In genomic region chr7:148770004-148770403, GRCh38 we compare ENCODE assay signal across 28 cellular contexts.
"Had no signal": no experiment of that assay in that cellular context is flagged by ENCODE, and none has a peak within 500 bp of the region (broad histone marks: within the 10 kb centered on the region; RNA-seq: fewer than 3 reads in every experiment).

No MANE protein-coding gene starts in this region.

- H3K27ac Mint-ChIP-seq: activated CD4-positive, alpha-beta memory T cell treated with anti-CD3 and anti-CD28 coated beads, Interleukin-2, amount 10 ng/mL, durations not matched to agents 7 days and 5 days; activated CD4-positive, alpha-beta T cell treated with anti-CD3 and anti-CD28 coated beads, Interleukin-2, amount 10 ng/mL, durations not matched to agents 7 days and 5 days; activated naive CD4-positive, alpha-beta T cell treated with anti-CD3 and anti-CD28 coated beads, Interleukin-2, amount 10 ng/mL, durations not matched to agents 7 days and 5 days; brain; T-helper 1 cell treated with Interleukin-12 subunit alpha and Interleukin-12 subunit beta and Interleukin-4 antibody, amounts not matched to agents 30 μg/mL and 1 μg/mL, for 36 hours; T-helper 2 cell treated with Interferon-gamma antibody and Interleukin-4, amounts not matched to agents 5 μg/mL and 100 μg/mL, for 36 hours had no signal

- H3K4me1 ChIP-seq: ascending aorta, breast epithelium, colonic mucosa, esophagus squamous epithelium, gastroesophageal sphincter had no signal

- H3K27me3 ChIP-seq: ascending aorta, breast epithelium, cardiac muscle cell, colonic mucosa, esophagus squamous epithelium, gastroesophageal sphincter, heart right ventricle, hepatocyte had no signal

- H3K9me3 ChIP-seq: ascending aorta, breast epithelium, colonic mucosa, esophagus squamous epithelium, gastroesophageal sphincter, heart right ventricle had no signal

- H3K4me3 Mint-ChIP-seq: activated CD4-positive, alpha-beta memory T cell treated with anti-CD3 and anti-CD28 coated beads, Interleukin-2, amount 10 ng/mL, durations not matched to agents 7 days and 5 days; activated CD4-positive, alpha-beta T cell treated with anti-CD3 and anti-CD28 coated beads, Interleukin-2, amount 10 ng/mL, durations not matched to agents 7 days and 5 days; activated naive CD4-positive, alpha-beta T cell treated with anti-CD3 and anti-CD28 coated beads, Interleukin-2, amount 10 ng/mL, durations not matched to agents 7 days and 5 days; activated naive CD8-positive, alpha-beta T cell treated with anti-CD3 and anti-CD28 coated beads, Interleukin-2, amount 10 ng/mL, durations not matched to agents 7 days and 5 days; activated T-cell treated with anti-CD3 and anti-CD28 coated beads, Interleukin-2, amount 50 U/mL, for 72 hours; brain; T-helper 1 cell treated with Interleukin-12 subunit alpha and Interleukin-12 subunit beta and Interleukin-4 antibody, amounts not matched to agents 30 μg/mL and 1 μg/mL, for 36 hours; T-helper 2 cell treated with Interferon-gamma antibody and Interleukin-4, amounts not matched to agents 5 μg/mL and 100 μg/mL, for 36 hours had no signal

- ATAC-seq: activated naive CD4-positive, alpha-beta T cell treated with anti-CD3 and anti-CD28 coated beads, Interleukin-2, amount 50 U/mL, for 72 hours; activated T-cell treated with anti-CD3 and anti-CD28 coated beads, Interleukin-2, amount 50 U/mL, for 72 hours; gastroesophageal sphincter; heart right ventricle had no signal

- H3K9me3 Mint-ChIP-seq: activated CD4-positive, alpha-beta memory T cell treated with anti-CD3 and anti-CD28 coated beads, Interleukin-2, amount 10 ng/mL, durations not matched to agents 7 days and 5 days; activated CD4-positive, alpha-beta T cell treated with anti-CD3 and anti-CD28 coated beads, Interleukin-2, amount 10 ng/mL, durations not matched to agents 7 days and 5 days; activated naive CD4-positive, alpha-beta T cell treated with anti-CD3 and anti-CD28 coated beads, Interleukin-2, amount 10 ng/mL, durations not matched to agents 7 days and 5 days; activated naive CD4-positive, alpha-beta T cell treated with anti-CD3 and anti-CD28 coated beads, Interleukin-2, amount 50 U/mL, for 72 hours; activated naive CD8-positive, alpha-beta T cell treated with anti-CD3 and anti-CD28 coated beads, Interleukin-2, amount 10 ng/mL, durations not matched to agents 7 days and 5 days; activated T-cell treated with anti-CD3 and anti-CD28 coated beads, Interleukin-2, amount 50 U/mL, for 72 hours; brain; T-helper 1 cell treated with Interleukin-12 subunit alpha and Interleukin-12 subunit beta and Interleukin-4 antibody, amounts not matched to agents 30 μg/mL and 1 μg/mL, for 36 hours; T-helper 2 cell treated with Interferon-gamma antibody and Interleukin-4, amounts not matched to agents 5 μg/mL and 100 μg/mL, for 36 hours had no signal

- DNase-seq: activated CD4-positive, alpha-beta memory T cell treated with anti-CD3 and anti-CD28 coated beads, Interleukin-2, amount 10 ng/mL, durations not matched to agents 7 days and 5 days; activated CD4-positive, alpha-beta T cell treated with anti-CD3 and anti-CD28 coated beads for 1 hour; activated CD4-positive, alpha-beta T cell treated with anti-CD3 and anti-CD28 coated beads for 4 hours; activated CD4-positive, alpha-beta T cell treated with anti-CD3 and anti-CD28 coated beads, Interleukin-2, amount 10 ng/mL, durations not matched to agents 7 days and 5 days; activated CD4-positive, alpha-beta T cell treated with anti-CD3 and anti-CD28 coated beads, Interleukin-2, amount 50 U/mL, for 4 hours; activated gamma-delta T cell; activated naive CD4-positive, alpha-beta T cell; activated naive CD4-positive, alpha-beta T cell treated with anti-CD3 and anti-CD28 coated beads, Interleukin-2, amount 10 ng/mL, durations not matched to agents 7 days and 5 days; activated naive CD8-positive, alpha-beta T cell treated with anti-CD3 and anti-CD28 coated beads, Interleukin-2, amount 10 ng/mL, durations not matched to agents 7 days and 5 days; activated T-cell treated with anti-CD3 and anti-CD28 coated beads, Interleukin-2, amount 50 U/mL, for 72 hours; central memory CD4-positive, alpha-beta T cell; cerebellar nuclear complex; colonic mucosa; effector CD8-positive, alpha-beta T cell; esophagus squamous epithelium; foreskin melanocyte; heart right ventricle; T1000 had no signal

- H2AFZ ChIP-seq: hepatocyte had no signal

- H3K4me2 ChIP-seq: hepatocyte had no signal

- H3K27me3 Mint-ChIP-seq: activated CD4-positive, alpha-beta memory T cell treated with anti-CD3 and anti-CD28 coated beads, Interleukin-2, amount 10 ng/mL, durations not matched to agents 7 days and 5 days; activated CD4-positive, alpha-beta T cell treated with anti-CD3 and anti-CD28 coated beads, Interleukin-2, amount 10 ng/mL, durations not matched to agents 7 days and 5 days; activated naive CD4-positive, alpha-beta T cell treated with anti-CD3 and anti-CD28 coated beads, Interleukin-2, amount 10 ng/mL, durations not matched to agents 7 days and 5 days; activated naive CD8-positive, alpha-beta T cell treated with anti-CD3 and anti-CD28 coated beads, Interleukin-2, amount 10 ng/mL, durations not matched to agents 7 days and 5 days; brain had no signal

- H3K4me3 ChIP-seq: ascending aorta, breast epithelium, cardiac muscle cell, colonic mucosa, esophagus squamous epithelium, gastroesophageal sphincter, heart right ventricle, hepatocyte had no signal

- H3K27ac ChIP-seq: ascending aorta, breast epithelium, cardiac muscle cell, colonic mucosa, epithelial cell of prostate, esophagus squamous epithelium, gastroesophageal sphincter, heart right ventricle, hepatocyte had no signal

- H3K79me2 ChIP-seq: hepatocyte had no signal
